Comparison of ENCODE assay signal across 17 cellular contexts in the genomic region with DNA sequence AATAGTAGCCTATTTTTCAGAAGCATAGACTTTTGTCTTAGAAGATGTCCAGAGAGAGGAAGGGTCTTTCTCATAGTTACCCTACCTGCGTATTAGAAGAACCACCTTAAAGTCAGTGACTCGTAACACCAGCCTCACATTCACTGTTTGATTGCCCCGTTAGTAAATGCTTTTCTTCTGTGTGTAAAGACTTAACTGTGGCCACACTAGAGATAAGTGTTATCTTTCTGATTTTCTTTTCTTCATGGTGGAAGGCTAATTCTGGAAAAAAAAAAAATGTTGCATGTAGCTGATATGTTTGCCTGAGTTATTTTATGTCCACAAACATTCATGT.
DNase-seq lines count a peak whose midpoint lies in the region; ATAC-seq, FAIRE-seq and TF ChIP-seq lines count a peak whose summit lies in the region.
"Had no signal": no experiment of that assay in that cellular context is flagged by ENCODE, and none has a peak within 500 bp of the region (broad histone marks: within the 10 kb centered on the region; RNA-seq: fewer than 3 reads in every experiment).

No MANE protein-coding gene starts in this region.

- H4K20me1 ChIP-seq in MM.1S (ENCODE audit: insufficient read depth, low read length), result no peaks in the 10 kb centered on the region

- no peak overlapping the region for H3K9ac ChIP-seq in MM.1S (ENCODE audit: low read length)

- H3K9me2 ChIP-seq in MM.1S (replicated peaks; ENCODE audit: insufficient read depth, low read length), result no peaks in the 10 kb centered on the region

- intact Hi-C loops in naive thymus-derived CD4-positive, alpha-beta T cell (cut with micrococcal nuclease), result loop anchor here (2.0 to 10.0 kb wide), 4 partner anchors 76 to 926 kb away; partner anchors contain the start of gene EPB41L2 (in 1 of the 2)

- peaks cover 42% of the 10 kb centered on the region for H3K36me3 Mint-ChIP-seq in activated T-cell treated with anti-CD3 and anti-CD28 coated beads, Interleukin-2, amount 50 U/mL, for 4 hours (ENCODE audit: insufficient read depth)
- peaks cover 8 to 69% (median 41%) of the 10 kb centered on the region in 5 donors for H3K36me3 Mint-ChIP-seq in naive thymus-derived CD4-positive, alpha-beta T cell

- peak overlapping the region; percentile 66 for H3K4me3 Mint-ChIP-seq in activated T-cell treated with anti-CD3 and anti-CD28 coated beads, Interleukin-2, amount 50 U/mL, for 4 hours
- peak overlapping the region; percentile 69 to 98 (median 84) for H3K4me3 Mint-ChIP-seq in naive thymus-derived CD4-positive, alpha-beta T cell
- H3K4me3 Mint-ChIP-seq: neural crest cell had no signal

- no peaks in the 10 kb centered on the region for H3K27me3 ChIP-seq in naive thymus-derived CD4-positive, alpha-beta T cell (ENCODE audit: control insufficient read depth in 2 of 2, insufficient read depth in 2 of 2, low read length in 2 of 2)
- no peaks in the 10 kb centered on the region for H3K27me3 ChIP-seq in MM.1S (replicated peaks; ENCODE audit: insufficient read depth, low read length)
- H3K27me3 ChIP-seq: brain microvascular endothelial cell, spleen had no signal

- no peak for FAIRE-seq in RCC 7860 (lab: Jason Lieb, UNC)
- FAIRE-seq: endometrium had no signal

- H3K27ac Mint-ChIP-seq in naive thymus-derived CD4-positive, alpha-beta T cell, result peak overlapping the region; percentile 88 to 97 (median 94)

- CTCF ChIA-PET in naive thymus-derived CD4-positive, alpha-beta T cell (lab: Charles Lee), result interaction anchor here (1.5 kb wide), 1 partner anchor 183 kb away, joined by 4 read pairs; no protein-coding TSS in a partner anchor

- peaks cover 0 to 8% (median 3%) of the 10 kb centered on the region in 3 experiments for H3K36me3 ChIP-seq in naive thymus-derived CD4-positive, alpha-beta T cell (ENCODE audit: control insufficient read depth in 2 of 3, insufficient read depth in 3 of 3, low read length in 3 of 3)
- H3K36me3 ChIP-seq in MM.1S (replicated peaks; ENCODE audit: insufficient read depth, low read length), result no peaks in the 10 kb centered on the region
- H3K36me3 ChIP-seq: brain microvascular endothelial cell had no signal

- H3K4me3 ChIP-seq in naive thymus-derived CD4-positive, alpha-beta T cell (ENCODE audit: low read length), result peak overlapping the region; percentile 37
- no peak overlapping the region for H3K4me3 ChIP-seq in MM.1S (ENCODE audit: low read length)
- H3K4me3 ChIP-seq: spleen had no signal

- H3K9me3 ChIP-seq in naive thymus-derived CD4-positive, alpha-beta T cell (ENCODE audit: control insufficient read depth in 2 of 3, low read length in 3 of 3), result no peaks in the 10 kb centered on the region
- H3K9me3 ChIP-seq in MM.1S (replicated peaks; ENCODE audit: insufficient read depth, low read length), result no peaks in the 10 kb centered on the region
- H3K9me3 ChIP-seq: spleen had no signal

- POLR2A ChIA-PET in naive thymus-derived CD4-positive, alpha-beta T cell (lab: Charles Lee), result interaction anchor here (0.6 to 1.1 kb wide), 2 partner anchors 51 to 1087 kb away, joined by 3 read pairs; no protein-coding TSS in a partner anchor

- no peaks in the 10 kb centered on the region for H3F3A ChIP-seq in MM.1S (ENCODE audit: insufficient read depth, low read length)

- no peaks in the 10 kb centered on the region for H3K9me3 Mint-ChIP-seq in activated T-cell treated with anti-CD3 and anti-CD28 coated beads, Interleukin-2, amount 50 U/mL, for 4 hours
- peaks cover 0 to 12% (median 0%) of the 10 kb centered on the region in 11 donors for H3K9me3 Mint-ChIP-seq in naive thymus-derived CD4-positive, alpha-beta T cell
- H3K9me3 Mint-ChIP-seq: neural crest cell had no signal

- no peak overlapping the region for H3K4me2 ChIP-seq in MM.1S (ENCODE audit: low read depth, low read length)

- H3K27me3 Mint-ChIP-seq in activated T-cell treated with anti-CD3 and anti-CD28 coated beads, Interleukin-2, amount 50 U/mL, for 4 hours (ENCODE audit: low read depth), result no peaks in the 10 kb centered on the region
- no peaks in the 10 kb centered on the region for H3K27me3 Mint-ChIP-seq in naive thymus-derived CD4-positive, alpha-beta T cell

- H3K4me1 Mint-ChIP-seq in activated T-cell treated with anti-CD3 and anti-CD28 coated beads, Interleukin-2, amount 50 U/mL, for 4 hours (ENCODE audit: low read depth), result peaks cover 64% of the 10 kb centered on the region
- H3K4me1 Mint-ChIP-seq in naive thymus-derived CD4-positive, alpha-beta T cell, result peaks cover 54 to 92% (median 80%) of the 10 kb centered on the region in 7 donors

- H3K79me2 ChIP-seq in MM.1S (ENCODE audit: low read length), result no peaks in the 10 kb centered on the region

- TF ChIP-seq CTCF in MM.1S (IDR thresholded peaks at IDR 0.05; ENCODE audit: low read length), result no peak

- H3K27ac ChIP-seq in naive thymus-derived CD4-positive, alpha-beta T cell (ENCODE audit: low read depth, low read length), result peak overlapping the region; percentile 70
- H3K27ac ChIP-seq in MM.1S (ENCODE audit: low read length), result no peak overlapping the region
- H3K27ac ChIP-seq: brain microvascular endothelial cell had no signal

- no peak overlapping the region for H2AFZ ChIP-seq in MM.1S (ENCODE audit: low read length)

- no peak for DNase-seq in activated T-cell treated with anti-CD3 and anti-CD28 coated beads, Interleukin-2, amount 50 U/mL, for 4 hours
- DNase-seq in activated T-cell treated with anti-CD3 and anti-CD28 coated beads for 4 hours (no peak), GM19238 (ENCODE audit: insufficient read length, low spot score) (no peak), MM.1S (no peak), RCC 7860 (ENCODE audit: low spot score) (no peak)
- DNase-seq in naive thymus-derived CD4-positive, alpha-beta T cell, result peak in 2 of 9 donors; percentile 19 to 31
- DNase-seq: ACHN, brain microvascular endothelial cell, head of caudate nucleus, left colon, NCI-H1092 treated with DMSO at 0.1 percent for 48 hours, spleen, SW 1271 had no signal

- peaks cover 33 to 49% of the 10 kb centered on the region in 2 donors for H3K4me1 ChIP-seq in naive thymus-derived CD4-positive, alpha-beta T cell (ENCODE audit: control insufficient read depth in 2 of 2, insufficient read depth in 2 of 2, low read length in 2 of 2)
- no peaks in the 10 kb centered on the region for H3K4me1 ChIP-seq in MM.1S (ENCODE audit: low read length)

- ATAC-seq in activated T-cell treated with anti-CD3 and anti-CD28 coated beads, Interleukin-2, amount 50 U/mL, for 4 hours, result peak; percentile 28 to 47
- ATAC-seq in GM21619 (IDR thresholded peaks at IDR 0.05; ENCODE audit: unreplicated experiment) (peak; percentile 41), HG03442 (IDR thresholded peaks at IDR 0.05; ENCODE audit: unreplicated experiment) (peak; percentile 31)
- ATAC-seq in naive thymus-derived CD4-positive, alpha-beta T cell, result peak; percentile 39
- ATAC-seq: left colon had no signal
